In genomic region chr14:72616294-72616693, GRCh38 we compare ENCODE assay signal across 18 cellular contexts.
DNase-seq lines count a peak whose midpoint lies in the region; ATAC-seq, FAIRE-seq and TF ChIP-seq lines count a peak whose summit lies in the region.
"Had no signal": no experiment of that assay in that cellular context is flagged by ENCODE, and none has a peak within 500 bp of the region (broad histone marks: within the 10 kb centered on the region; RNA-seq: fewer than 3 reads in every experiment).

No MANE protein-coding gene starts in this region.

- 38 to 56% methylated on average over 4 of the region's 4 CpGs for WGBS in heart right ventricle, 2 donors

- DNase-seq in DMS 273 (lab: John Stamatoyannopoulos, UW; ENCODE audit: unreplicated experiment) (peak; percentile 20), DMS 273 treated with DMSO at 0.1 percent for 48 hours (lab: John Stamatoyannopoulos, UW) (no peak), astrocyte of the spinal cord (ENCODE audit: low read depth, low spot score) (peak; percentile 58), heart right ventricle (no peak), skeletal muscle cell (ENCODE audit: low read depth) (peak; percentile 56), HAP-1 (ENCODE audit: low spot score in 2 of 2) (no peak), cerebellar cortex (ENCODE audit: low spot score) (no peak), D721Med (ENCODE audit: insufficient read length, low spot score) (no peak)
- DNase-seq: activated CD4-positive, alpha-beta T cell treated with anti-CD3 and anti-CD28 coated beads, Interleukin-2, amount 50 U/mL, for 4 hours; activated effector memory CD4-positive, alpha-beta T cell treated with Interleukin-2 at 50 U/mL for 16 hours; effector memory CD8-positive, alpha-beta T cell; GF-D8; glutamatergic neuron; NCI-H1105; NCI-H748 treated with DMSO at 0.1 percent for 48 hours; stimulated activated naive CD8-positive, alpha-beta T cell treated with anti-CD3 and anti-CD28 coated beads, Interleukin-15, amount 100 ng/mL, for 72 hours had no signal

- no peaks in the 10 kb centered on the region for H3K36me3 ChIP-seq in heart right ventricle
- no peaks in the 10 kb centered on the region for H3K36me3 ChIP-seq in HAP-1 (replicated peaks)

- H3K4me1 ChIP-seq in heart right ventricle, result peaks cover 37 to 84% (median 76%) of the 10 kb centered on the region in 9 donors
- no peaks in the 10 kb centered on the region for H3K4me1 ChIP-seq in HAP-1

- peak in 3 of 8 donors; percentile 4 to 28 (median 22) for ATAC-seq in heart right ventricle
- ATAC-seq: effector memory CD8-positive, alpha-beta T cell; stimulated activated naive CD8-positive, alpha-beta T cell treated with anti-CD3 and anti-CD28 coated beads, Interleukin-15, amount 100 ng/mL, for 72 hours had no signal

- TF ChIP-seq CTCF in astrocyte of the spinal cord (IDR thresholded peaks at IDR 0.05; ENCODE audit: low read depth, low read length) (no peak), heart right ventricle (IDR thresholded peaks at IDR 0.05) (no peak), D721Med (IDR thresholded peaks at IDR 0.05; ENCODE audit: insufficient read depth, missing control alignments) (no peak)

- H3K27me3 ChIP-seq in heart right ventricle (no peaks in the 10 kb centered on the region), HAP-1 (ENCODE audit: low read depth) (no peaks in the 10 kb centered on the region)

- H3K4me3 ChIP-seq in astrocyte of the spinal cord (ENCODE audit: low read depth, low read length), result no peak overlapping the region
- no peak overlapping the region for H3K4me3 ChIP-seq in heart right ventricle
- no peak overlapping the region for H3K4me3 ChIP-seq in skeletal muscle cell (ENCODE audit: low read depth, low read length)
- H3K4me3 ChIP-seq in HAP-1, result no peak overlapping the region

- intact Hi-C loops in heart right ventricle (cut with DNase I), result loop anchor here in 4 of 10 donors (5.0 to 10.0 kb wide), 3 partner anchors 286 to 291 kb away; no protein-coding TSS in a partner anchor

- no peak for FAIRE-seq in D721Med (lab: Jason Lieb, UNC)
- FAIRE-seq: GM18507 had no signal

- H3K9me3 ChIP-seq in heart right ventricle, result no peaks in the 10 kb centered on the region
- H3K9me3 ChIP-seq in HAP-1, result no peaks in the 10 kb centered on the region

- H3K27ac ChIP-seq in heart right ventricle, result peak overlapping the region in 9 of 10 donors; percentile 68 to 91 (median 86)
- H3K27ac ChIP-seq: 22Rv1 had no signal

- in situ Hi-C loops in astrocyte of the spinal cord (cut with HindIII; ENCODE audit: low sequenced_read_pairs), result no loop called here
- in situ Hi-C loops in HAP-1 (cut with MboI; ENCODE audit: low sequenced_read_pairs), result no loop called here

Comparison
In these comparisons a context has a peak if more than half of its experiments do, and no peak if none do; other contexts are left out.
1. DNase-seq: peak in DMS 273 (single experiment), astrocyte of the spinal cord (single experiment) and skeletal muscle cell (single experiment); none in DMS 273 treated with DMSO at 0.1 percent for 48 hours (single experiment), heart right ventricle (0 of 2), HAP-1 (0 of 2), cerebellar cortex (single experiment) and D721Med (single experiment).